Comparison of ENCODE assay signal across 14 cellular contexts in genomic region chr12:12510141-12510540, GRCh38. TPM values are rescaled to one million over a fixed set of nuclear protein-coding genes. Genes with fewer than 3 reads are reported as not detected.
DNase-seq lines count a peak whose midpoint lies in the region; ATAC-seq lines count a peak whose summit lies in the region.
"Had no signal": no experiment of that assay in that cellular context is flagged by ENCODE, and none has a peak within 500 bp of the region (broad histone marks: within the 10 kb centered on the region; RNA-seq: fewer than 3 reads in every experiment).

No MANE protein-coding gene starts in this region.

- no peak overlapping the region for H2BK5ac ChIP-seq in mesendoderm (ENCODE audit: low read length)

- no peaks in the 10 kb centered on the region for H3K27me3 ChIP-seq in ACC112 (ENCODE audit: insufficient read depth, low read length)
- no peaks in the 10 kb centered on the region for H3K27me3 ChIP-seq in mesendoderm (ENCODE audit: insufficient read depth, low read length, poor library complexity)

- WGBS in mesendoderm (ENCODE audit: extremely low coverage, insufficient coverage, low lambda C conversion rate) = no CpG with 5 or more reads among the region's 2 CpGs

- peaks cover 42% of the 10 kb centered on the region for H3K4me1 ChIP-seq in ACC112 (ENCODE audit: control insufficient read depth, insufficient read depth, low read length, unreplicated experiment)
- peaks cover 7% of the 10 kb centered on the region for H3K4me1 ChIP-seq in mesendoderm (ENCODE audit: control insufficient read depth, low read depth, low read length)

- no peak for ATAC-seq in GM21528 (IDR thresholded peaks at IDR 0.05; ENCODE audit: low FRiP score, unreplicated experiment)

- no peak overlapping the region for H2AFZ ChIP-seq in ACC112 (ENCODE audit: low read length, unreplicated experiment)

- no peak overlapping the region for H3K4me3 ChIP-seq in ACC112 (ENCODE audit: low read depth, low read length)
- H3K4me3 ChIP-seq in mesendoderm (ENCODE audit: low read length) = no peak overlapping the region

- no peak overlapping the region for H2BK15ac ChIP-seq in mesendoderm (replicated peaks; ENCODE audit: low read depth)

- no peak overlapping the region for H3K4me2 ChIP-seq in mesendoderm (ENCODE audit: low read length)

- H3K27ac ChIP-seq in ACC112 (ENCODE audit: low read depth, low read length) (peak overlapping the region; percentile 53; the same call in 1 of the 2 replicates), mesendoderm (ENCODE audit: low read depth, low read length) (no peak overlapping the region)
- H3K27ac ChIP-seq: C4-2B had no signal

- H4K8ac ChIP-seq in mesendoderm (ENCODE audit: low read depth, low read length) = no peak overlapping the region

- no peak overlapping the region for H3K4ac ChIP-seq in mesendoderm (ENCODE audit: low read depth, low read length)

- H2BK120ac ChIP-seq in mesendoderm (ENCODE audit: low read depth, low read length) = no peak overlapping the region

- H3K23ac ChIP-seq in mesendoderm (ENCODE audit: low read length) = no peak overlapping the region

- H3K79me2 ChIP-seq in ACC112 (ENCODE audit: control insufficient read depth, insufficient read depth, low read length, unreplicated experiment) (peaks cover 1% of the 10 kb centered on the region), mesendoderm (ENCODE audit: control insufficient read depth, insufficient read depth, low read length) (peaks cover 4% of the 10 kb centered on the region)

- H2AK5ac ChIP-seq in mesendoderm (ENCODE audit: low read length) = no peak overlapping the region

- no peak overlapping the region for H4K5ac ChIP-seq in mesendoderm (ENCODE audit: low read length)

- no peak overlapping the region for H3K56ac ChIP-seq in mesendoderm (ENCODE audit: low read length)

- H3K36me3 ChIP-seq in ACC112 (ENCODE audit: insufficient read depth, low read length) = no peaks in the 10 kb centered on the region
- H3K36me3 ChIP-seq in mesendoderm (ENCODE audit: control insufficient read depth, insufficient read depth, low read length) = no peaks in the 10 kb centered on the region

- no peak overlapping the region for H3K9ac ChIP-seq in mesendoderm (ENCODE audit: low read length)

- H3K79me1 ChIP-seq in mesendoderm (ENCODE audit: low read length) = no peaks in the 10 kb centered on the region

- H3K18ac ChIP-seq in mesendoderm (ENCODE audit: low read length) = no peak overlapping the region

- DNase-seq in HCEC 1CT = peak; percentile 88
- DNase-seq in amniotic stem cell (lab: John Stamatoyannopoulos, UW) = peak; percentile 44
- peak; percentile 32 for DNase-seq in hepatic stellate cell (ENCODE audit: low spot score)
- no peak for DNase-seq in mesendoderm
- DNase-seq in ureter (ENCODE audit: low spot score) = no peak
- DNase-seq in NCI-H1105 treated with DMSO at 0.1 percent for 48 hours (lab: John Stamatoyannopoulos, UW) = no peak
- DNase-seq: NCI-H146; NCI-H69; SHP77 treated with DMSO at 0.1 percent for 48 hours; stimulated activated CD4-positive, alpha-beta T cell treated with anti-CD3 and anti-CD28 coated beads, Interleukin-4, amount 100 ng/mL, for 4 hours; stimulated activated naive CD4-positive, alpha-beta T cell treated with Interleukin-2 at 50 U/mL for 16 hours had no signal

RNA-seq across cellular contexts. Expression of gene DUSP16, which starts 52.5 kb away (rescaled TPM):
- polyA plus RNA-seq in mesendoderm (2013, experiment 1 of 2) = 17.9 TPM
- 18.7 TPM for polyA plus RNA-seq in mesendoderm (2013, experiment 2 of 2)
- total RNA-seq in ureter = 77.0 TPM

Comparison
In these comparisons a context has a peak if more than half of its experiments do, and no peak if none do; other contexts are left out.
1. DNase-seq: peak in HCEC 1CT (single experiment), amniotic stem cell (single experiment) and hepatic stellate cell (single experiment); none in mesendoderm (single experiment), ureter (single experiment) and NCI-H1105 treated with DMSO at 0.1 percent for 48 hours (single experiment).